ENCODE assay signal across 35 cellular contexts in genomic region chr5:146642410-146642809, GRCh38.
DNase-seq lines count a peak whose midpoint lies in the region; ATAC-seq, FAIRE-seq and TF ChIP-seq lines count a peak whose summit lies in the region.
"Had no signal": no experiment of that assay in that cellular context is flagged by ENCODE, and none has a peak within 500 bp of the region (broad histone marks: within the 10 kb centered on the region; RNA-seq: fewer than 3 reads in every experiment).

No MANE protein-coding gene starts in this region.

- TF ChIP-seq CTCF in HepG2 (CRISPR knock-in tag; IDR thresholded peaks at IDR 0.05) (no peak), right lobe of liver (IDR thresholded peaks at IDR 0.05) (no peak), D721Med (IDR thresholded peaks at IDR 0.05; ENCODE audit: insufficient read depth, missing control alignments) (no peak), HEK293 (tag by site-specific recombination; IDR thresholded peaks at IDR 0.05) (no peak), brain (conservative IDR thresholded peaks at IDR 0.05) (no peak), GM20000 (IDR thresholded peaks at IDR 0.05; ENCODE audit: extremely low read depth, missing control alignments) (no peak)

- H3K36me3 Mint-ChIP-seq in brain = peaks cover 5% of the 10 kb centered on the region
- H3K36me3 Mint-ChIP-seq: CD14-positive monocyte; CD4-positive, CD25-positive, alpha-beta regulatory T cell had no signal

- no peak for TF ChIP-seq POLR2A in HepG2 (IDR thresholded peaks at IDR 0.05; ENCODE audit: insufficient read depth in 1 of 2, low read depth in 2 of 2, low read length in 2 of 2)
- no peak for TF ChIP-seq POLR2A in right lobe of liver (IDR thresholded peaks at IDR 0.05)

- DNase-seq in HepG2 (ENCODE audit: low spot score) (no peak), right lobe of liver (no peak), D721Med (ENCODE audit: insufficient read length, low spot score) (no peak), GM20000 (ENCODE audit: low spot score) (no peak), 8988T (no peak), left lobe of liver (ENCODE audit: low spot score) (no peak)
- DNase-seq: ACHN; AML-193; BE2C; C1 segment of cervical spinal cord; Caco-2; Calu3; CD4-positive, alpha-beta memory T cell; CD4-positive, alpha-beta T cell; CD4-positive, CD25-positive, alpha-beta regulatory T cell; CD8-positive, alpha-beta memory T cell; CD8-positive, alpha-beta T cell; COR-L47; DMS 273 treated with DMSO at 0.1 percent for 48 hours; DMS153; DMS53; DMS79; DMS79 treated with DMSO at 0.1 percent for 48 hours; DND-41; EL had no signal

- H3K4me3 Mint-ChIP-seq in brain = no peak overlapping the region
- H3K4me3 Mint-ChIP-seq: B cell; CD14-positive monocyte; CD4-positive, alpha-beta memory T cell; CD4-positive, alpha-beta T cell; CD4-positive, CD25-positive, alpha-beta regulatory T cell; CD8-positive, alpha-beta memory T cell; CD8-positive, alpha-beta T cell had no signal

- FAIRE-seq in HepG2 (lab: Jason Lieb, UNC) (no peak), D721Med (lab: Jason Lieb, UNC) (peak; percentile 32)
- FAIRE-seq: A204.1, A549 had no signal

- H3K79me2 ChIP-seq in HepG2 (ENCODE audit: insufficient read depth, low read length) = no peaks in the 10 kb centered on the region

- ATAC-seq in HepG2 = no peak
- no peak for ATAC-seq in right lobe of liver
- ATAC-seq in left lobe of liver = no peak
- ATAC-seq: A549; CD8-positive, alpha-beta T cell had no signal

- no peak overlapping the region for H2AFZ ChIP-seq in HepG2 (ENCODE audit: low read length)

- in situ Hi-C loops in HepG2 (cut with HindIII; ENCODE audit: extremely low pct_ligation_motif_present, low pct_unique_long_range_greater_than_20kb) = no loop called here

- H3K4me1 ChIP-seq in HepG2 (ENCODE audit: insufficient read depth, low read length) = no peaks in the 10 kb centered on the region
- H3K4me1 ChIP-seq in right lobe of liver = peaks cover 0 to 17% (median 0%) of the 10 kb centered on the region in 4 donors
- H3K4me1 ChIP-seq in HEK293 (ENCODE audit: control insufficient read depth, insufficient read depth, low read length) = no peaks in the 10 kb centered on the region
- H3K4me1 ChIP-seq: A549, BLaER1, Caco-2 had no signal

- H3K4me3 ChIP-seq in HepG2 (replicated peaks in 1 of 3; ENCODE audit: insufficient read depth in 1 of 3, low read depth in 2 of 3, low read length in 3 of 3) = no peak overlapping the region
- no peak overlapping the region for H3K4me3 ChIP-seq in right lobe of liver
- H3K4me3 ChIP-seq in HEK293 (ENCODE audit: low read depth, low read length) = no peak overlapping the region
- H3K4me3 ChIP-seq: A549; BLaER1; BLaER1 treated with 17β-estradiol and CSF1 and Interleukin-3, amounts not matched to agents 10 nM and 100 nM had no signal

- H3K4me2 ChIP-seq in HepG2 (ENCODE audit: low read depth, low read length) = no peak overlapping the region
- H3K4me2 ChIP-seq: A549; BLaER1; BLaER1 treated with 17β-estradiol and CSF1 and Interleukin-3, amounts not matched to agents 10 nM and 100 nM had no signal

- peak overlapping the region in 3 of 5 experiments; percentile 12 to 47 (median 31) for H3K27ac Mint-ChIP-seq in brain
- H3K27ac Mint-ChIP-seq: B cell; CD14-positive monocyte; CD4-positive, alpha-beta memory T cell; CD4-positive, alpha-beta T cell; CD4-positive, CD25-positive, alpha-beta regulatory T cell; CD8-positive, alpha-beta T cell had no signal

- H3K36me3 ChIP-seq in HepG2 (replicated peaks in 1 of 2; ENCODE audit: control insufficient read depth in 1 of 2, insufficient read depth in 2 of 2, low read length in 2 of 2) = no peaks in the 10 kb centered on the region
- H3K36me3 ChIP-seq in right lobe of liver = no peaks in the 10 kb centered on the region
- no peaks in the 10 kb centered on the region for H3K36me3 ChIP-seq in HEK293 (ENCODE audit: control insufficient read depth in 2 of 2, insufficient read depth in 1 of 2, low read length in 2 of 2)
- H3K36me3 ChIP-seq: BE2C; BLaER1; BLaER1 treated with 17β-estradiol and CSF1 and Interleukin-3, amounts not matched to agents 10 nM and 100 nM had no signal

- peaks cover 22% of the 10 kb centered on the region for H3K4me1 Mint-ChIP-seq in brain
- H3K4me1 Mint-ChIP-seq: B cell; CD14-positive monocyte; CD4-positive, alpha-beta memory T cell; CD4-positive, CD25-positive, alpha-beta regulatory T cell; CD8-positive, alpha-beta memory T cell had no signal

- H3K27ac ChIP-seq in HepG2 (ENCODE audit: extremely low read length, insufficient read depth, low read length) = no peak overlapping the region
- H3K27ac ChIP-seq in right lobe of liver = no peak overlapping the region
- H3K27ac ChIP-seq in HEK293 (ENCODE audit: extremely low read depth, low read depth, low read length) = no peak overlapping the region
- H3K27ac ChIP-seq: 22Rv1; A549; BLaER1; BLaER1 treated with 17β-estradiol and CSF1 and Interleukin-3, amounts not matched to agents 10 nM and 100 nM; C4-2B had no signal

- CTCF ChIA-PET in HepG2 (lab: Yijun Ruan, JAX; ENCODE audit: low intra/inter-chr PET ratio, low total read pairs) (no interaction called here), HEK293 (lab: Yijun Ruan, JAX) (interaction anchor here (0.6 kb wide), 1 partner anchor 702 kb away, joined by 3 read pairs; no protein-coding TSS in a partner anchor)

- H3K9me3 Mint-ChIP-seq in brain = peaks cover 0 to 4% (median 0%) of the 10 kb centered on the region in 5 experiments
- H3K9me3 Mint-ChIP-seq: CD14-positive monocyte; CD4-positive, alpha-beta memory T cell; CD4-positive, alpha-beta T cell; CD4-positive, CD25-positive, alpha-beta regulatory T cell; CD8-positive, alpha-beta memory T cell; CD8-positive, alpha-beta T cell had no signal

- H3K27me3 ChIP-seq in HepG2 (ENCODE audit: control insufficient read depth in 1 of 2, insufficient read depth in 2 of 2, low read length in 2 of 2) (no peaks in the 10 kb centered on the region), right lobe of liver (no peaks in the 10 kb centered on the region)
- H3K27me3 ChIP-seq: BE2C; BLaER1; BLaER1 treated with 17β-estradiol and CSF1 and Interleukin-3, amounts not matched to agents 10 nM and 100 nM had no signal

- TF ChIP-seq EP300 in HepG2 (IDR thresholded peaks at IDR 0.05; ENCODE audit: low read depth in 2 of 2, low read length in 2 of 2) (no peak), HepG2 (CRISPR knock-in tag; IDR thresholded peaks at IDR 0.05; ENCODE audit: borderline replicate concordance) (no peak)

- no peaks in the 10 kb centered on the region for H3K27me3 Mint-ChIP-seq in brain
- H3K27me3 Mint-ChIP-seq: B cell; CD4-positive, alpha-beta memory T cell; CD4-positive, alpha-beta T cell; CD4-positive, CD25-positive, alpha-beta regulatory T cell had no signal

- BruUV-seq in HepG2 (replicated peaks; lab: Mats Ljungman, UMichigan) = no TSS peak

- 21% methylated on average over 3 of the region's 3 CpGs for whole genome bisulfite sequencing in HepG2 (ENCODE audit: low lambda C conversion rate)
- WGBS in right lobe of liver (ENCODE audit: insufficient coverage, low coverage, low lambda C conversion rate, missing lambda C conversion rate) = 76% methylated on average over 3 of the region's 3 CpGs

- no peak for TF ChIP-seq RAD21 in HepG2 (CRISPR knock-in tag; IDR thresholded peaks at IDR 0.05)

- intact Hi-C loops in HepG2 (cut with micrococcal nuclease; ENCODE audit: unreplicated experiment) = no loop called here
- intact Hi-C loops in right lobe of liver (cut with DNase I) = no loop called here

- POLR2A ChIA-PET in HepG2 (lab: Yijun Ruan, JAX) = no interaction called here
- POLR2A ChIA-PET in HEK293 (lab: Yijun Ruan, JAX) = no interaction called here

- no peak overlapping the region for H3K9ac ChIP-seq in HepG2 (ENCODE audit: insufficient read depth, low read depth, low read length)
- H3K9ac ChIP-seq: BLaER1; BLaER1 treated with 17β-estradiol and CSF1 and Interleukin-3, amounts not matched to agents 10 nM and 100 nM had no signal

- H4K20me1 ChIP-seq in HepG2 (ENCODE audit: insufficient read depth, low read length) = no peaks in the 10 kb centered on the region
- H4K20me1 ChIP-seq: BLaER1; BLaER1 treated with 17β-estradiol and CSF1 and Interleukin-3, amounts not matched to agents 10 nM and 100 nM had no signal

- H3K9me3 ChIP-seq in HepG2 (ENCODE audit: low read length) (no peaks in the 10 kb centered on the region), right lobe of liver (no peaks in the 10 kb centered on the region), HEK293 (ENCODE audit: control insufficient read depth, insufficient read depth, low read depth, low read length) (no peaks in the 10 kb centered on the region)
- H3K9me3 ChIP-seq: A549; BE2C; BLaER1; BLaER1 treated with 17β-estradiol and CSF1 and Interleukin-3, amounts not matched to agents 10 nM and 100 nM; Caco-2 had no signal

TF ChIP-seq in HepG2, 621 proteins besides CTCF, POLR2A, EP300 and RAD21:
- no peak for TF ChIP-seq GMEB1 (CRISPR knock-in tag; IDR thresholded peaks at IDR 0.05; ENCODE audit: borderline replicate concordance)
- TF ChIP-seq ATF7 (IDR thresholded peaks at IDR 0.05) = peak; percentile 80
- no peak for TF ChIP-seq ATF7 (CRISPR knock-in tag; IDR thresholded peaks at IDR 0.05)

TF ChIP-seq in HEK293, 187 proteins besides CTCF, POLR2A, EP300 and RAD21:
- no peak for TF ChIP-seq ZNF146 (tag by site-specific recombination; IDR thresholded peaks at IDR 0.05)
- TF ChIP-seq ATF2 (tag by site-specific recombination; IDR thresholded peaks at IDR 0.05; ENCODE audit: low read depth) = peak; percentile 55; the same call in 1 of the 2 replicates
- TF ChIP-seq ZNF510 (tag by site-specific recombination; IDR thresholded peaks at IDR 0.05; ENCODE audit: insufficient replicate concordance) = no peak
- TF ChIP-seq HOXD13 (CRISPR knock-in tag; IDR thresholded peaks at IDR 0.05; ENCODE audit: borderline replicate concordance) = no peak
- TF ChIP-seq ZNF140 (tag by site-specific recombination; IDR thresholded peaks at IDR 0.05) = no peak
- TF ChIP-seq BCL11A (tag by site-specific recombination; IDR thresholded peaks at IDR 0.05; ENCODE audit: low read depth) = no peak
- no peak for TF ChIP-seq ZNF341 (tag by site-specific recombination; IDR thresholded peaks at IDR 0.05; ENCODE audit: low read depth)
- no peak for TF ChIP-seq ZNF658 (tag by site-specific recombination; IDR thresholded peaks at IDR 0.05)
- no peak for TF ChIP-seq ZNF202 (tag by site-specific recombination; IDR thresholded peaks at IDR 0.05; ENCODE audit: borderline replicate concordance)
TF ChIP-seq in HEK293: peak in this region for 1.

Comparison
In these comparisons a context has a peak if more than half of its experiments do, and no peak if none do; other contexts are left out.
1. Of the 63 proteins assayed by ChIP-seq in both HepG2 and HEK293: peak only in HepG2: none; only in HEK293: ATF2; in both: none; in neither: 62.